Comparison of ENCODE assay signal across 14 cellular contexts in the genomic region with DNA sequence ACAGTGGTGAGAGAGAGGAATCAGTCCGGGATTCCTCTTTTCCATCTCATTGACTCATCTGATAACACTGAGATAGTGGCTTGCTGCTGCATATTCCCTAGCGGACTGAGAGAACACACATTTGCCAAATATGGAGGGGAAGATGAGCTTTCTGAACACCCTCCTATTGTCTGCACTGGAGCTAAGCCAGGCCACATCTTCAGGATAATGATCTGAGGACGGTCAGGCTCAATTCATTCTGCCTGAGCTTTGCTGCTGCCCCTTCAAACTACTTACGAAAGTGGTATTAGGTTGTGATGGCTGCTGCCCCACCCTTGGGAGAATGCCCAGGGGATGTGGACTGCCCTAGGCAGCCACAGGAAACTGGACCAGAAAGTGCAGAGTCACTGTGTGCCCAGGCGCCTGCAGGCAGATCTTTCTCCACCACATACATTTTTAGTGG. TPM values are rescaled to one million over a fixed set of nuclear protein-coding genes. Genes with fewer than 3 reads are reported as not detected.
DNase-seq lines count a peak whose midpoint lies in the region; ATAC-seq and TF ChIP-seq lines count a peak whose summit lies in the region.
"Had no signal": no experiment of that assay in that cellular context is flagged by ENCODE, and none has a peak within 500 bp of the region (broad histone marks: within the 10 kb centered on the region; RNA-seq: fewer than 3 reads in every experiment).

No MANE protein-coding gene starts in this region.

- H3K9me2 ChIP-seq in SK-N-SH, result no peaks in the 10 kb centered on the region

- POLR2A ChIA-PET in SK-N-SH (lab: Yijun Ruan, JAX), result no interaction called here
- POLR2A ChIA-PET in Caco-2 (lab: Charles Lee), result no interaction called here

- peaks cover 0 to 9% of the 10 kb centered on the region in 2 experiments; a peak in 1 of 4 replicates for H3K4me1 ChIP-seq in SK-N-SH (ENCODE audit: control insufficient read depth in 1 of 2, insufficient read depth in 2 of 2, low read depth in 1 of 2, low read length in 1 of 2)
- H3K4me1 ChIP-seq in gastroesophageal sphincter, result no peaks in the 10 kb centered on the region
- H3K4me1 ChIP-seq in psoas muscle, result peaks cover 3% of the 10 kb centered on the region
- H3K4me1 ChIP-seq in Caco-2, result peaks cover 4% of the 10 kb centered on the region; the same call in 1 of the 2 replicates

- H3K9ac ChIP-seq in SK-N-SH, result peak overlapping the region; percentile 34; the same call in 1 of the 2 replicates

- H3K27ac Mint-ChIP-seq in Caco-2 (ENCODE audit: unreplicated experiment), result no peak overlapping the region
- H3K27ac Mint-ChIP-seq: activated naive CD4-positive, alpha-beta T cell treated with anti-CD3 and anti-CD28 coated beads for 36 hours had no signal

- H3F3A ChIP-seq in SK-N-SH (replicated peaks; ENCODE audit: insufficient read depth), result peaks cover 10% of the 10 kb centered on the region

- ATAC-seq in gastroesophageal sphincter (peak; percentile 48), psoas muscle (no peak)

- no peaks in the 10 kb centered on the region for H3K4me1 Mint-ChIP-seq in Caco-2 (ENCODE audit: low read depth, unreplicated experiment)

- peak overlapping the region; percentile 30; the same call in 1 of the 2 replicates for H3K4me2 ChIP-seq in SK-N-SH

- H3K36me3 Mint-ChIP-seq in Caco-2 (ENCODE audit: insufficient read depth, unreplicated experiment), result no peaks in the 10 kb centered on the region

- no TSS peak for BruUV-seq in Caco-2 (replicated peaks; lab: Mats Ljungman, UMichigan)

- H3K27ac ChIP-seq in SK-N-SH (ENCODE audit: low read depth in 2 of 2, low read length in 1 of 2), result peak overlapping the region in 1 of 2 experiments; percentile 80; a peak in 2 of 4 replicates
- H3K27ac ChIP-seq in gastroesophageal sphincter, result no peak overlapping the region
- H3K27ac ChIP-seq in psoas muscle, result no peak overlapping the region
- H3K27ac ChIP-seq: neutrophil had no signal

- no peak for TF ChIP-seq RAD21 in SK-N-SH (IDR thresholded peaks at IDR 0.05; ENCODE audit: low read length)

- CTCF ChIA-PET in SK-N-SH (lab: Yijun Ruan, JAX), result interaction anchor here (0.9 kb wide), 1 partner anchor 42 kb away, joined by 3 read pairs; no protein-coding TSS in a partner anchor
- CTCF ChIA-PET in Caco-2 (lab: Charles Lee), result no interaction called here

- H2AFZ ChIP-seq in SK-N-SH (ENCODE audit: low read depth), result peak overlapping the region; percentile 78; the same call in 1 of the 2 replicates

- H3K27me3 ChIP-seq in SK-N-SH (ENCODE audit: insufficient read depth) (no peaks in the 10 kb centered on the region), gastroesophageal sphincter (no peaks in the 10 kb centered on the region), psoas muscle (ENCODE audit: insufficient read depth in 3 of 3, low read length in 2 of 3) (no peaks in the 10 kb centered on the region), Caco-2 (replicated peaks; ENCODE audit: control insufficient read depth, insufficient read depth, low read length) (no peaks in the 10 kb centered on the region)
- H3K27me3 ChIP-seq: neutrophil had no signal

- no peaks in the 10 kb centered on the region for H3K36me3 ChIP-seq in SK-N-SH (replicated peaks in 1 of 2; ENCODE audit: control insufficient read depth in 1 of 2, insufficient read depth in 2 of 2, low read length in 1 of 2)
- H3K36me3 ChIP-seq in gastroesophageal sphincter, result no peaks in the 10 kb centered on the region
- no peaks in the 10 kb centered on the region for H3K36me3 ChIP-seq in psoas muscle (ENCODE audit: insufficient read depth in 1 of 2, low read depth in 1 of 2)
- H3K36me3 ChIP-seq in Caco-2 (ENCODE audit: control insufficient read depth, insufficient read depth, low read length), result no peaks in the 10 kb centered on the region
- H3K36me3 ChIP-seq: neutrophil had no signal

- TF ChIP-seq EP300 in SK-N-SH (IDR thresholded peaks at IDR 0.05; ENCODE audit: borderline replicate concordance in 1 of 2, low read depth in 1 of 2, low read length in 1 of 2), result 0 out of 4 replicates have a peak, but pooled peaks of 1 of the 2 experiments have one; percentile 47
- no peak for TF ChIP-seq EP300 in gastroesophageal sphincter (IDR thresholded peaks at IDR 0.05)

- H3K4me3 ChIP-seq in SK-N-SH (ENCODE audit: low read depth in 2 of 2, low read length in 1 of 2) (no peak overlapping the region), gastroesophageal sphincter (no peak overlapping the region), psoas muscle (no peak overlapping the region), Caco-2 (ENCODE audit: low read depth, low read length) (no peak overlapping the region)

- no peak overlapping the region for H3K4me3 Mint-ChIP-seq in Caco-2 (ENCODE audit: unreplicated experiment)
- H3K4me3 Mint-ChIP-seq: activated naive CD4-positive, alpha-beta T cell treated with anti-CD3 and anti-CD28 coated beads for 36 hours had no signal

- no peaks in the 10 kb centered on the region for H3K79me2 ChIP-seq in SK-N-SH (ENCODE audit: insufficient read depth)

- TF ChIP-seq POLR2A in gastroesophageal sphincter (IDR thresholded peaks at IDR 0.05), result no peak

- no peaks in the 10 kb centered on the region for H3K9me3 Mint-ChIP-seq in Caco-2 (ENCODE audit: unreplicated experiment)

- intact Hi-C loops in psoas muscle (cut with DNase I) (no loop called here), Caco-2 (cut with micrococcal nuclease; ENCODE audit: unreplicated experiment) (no loop called here)

- DNase-seq in H4 (ENCODE audit: low spot score) (peak; percentile 64), SK-N-SH (no peak), psoas muscle (peak; percentile 30 to 47), DMS79 (lab: John Stamatoyannopoulos, UW) (no peak), 8988T (no peak), Caco-2 (no peak)
- DNase-seq in stimulated activated CD4-positive, alpha-beta T cell treated with anti-CD3 and anti-CD28 coated beads, Interleukin-2, amount 100 ng/mL, for 48 hours, result no peak
- DNase-seq: activated CD4-positive, alpha-beta T cell treated with anti-CD3 and anti-CD28 coated beads, Interleukin-2, amount 50 U/mL, for 4 hours; activated naive CD4-positive, alpha-beta T cell treated with anti-CD3 and anti-CD28 coated beads for 36 hours; DMS 273 treated with DMSO at 0.1 percent for 48 hours; effector memory CD4-positive, alpha-beta T cell; stimulated activated CD4-positive, alpha-beta T cell treated with anti-CD3 and anti-CD28 coated beads, Interleukin-4, amount 100 ng/mL, for 4 hours had no signal

- TF ChIP-seq CTCF in SK-N-SH (IDR thresholded peaks at IDR 0.05), result no peak
- TF ChIP-seq CTCF in gastroesophageal sphincter (IDR thresholded peaks at IDR 0.05), result no peak
- TF ChIP-seq CTCF in psoas muscle (IDR thresholded peaks at IDR 0.05), result no peak
- no peak for TF ChIP-seq CTCF in Caco-2 (IDR thresholded peaks at IDR 0.05; ENCODE audit: insufficient read depth in 1 of 2, low read depth in 1 of 2, low read length in 1 of 2, severe bottlenecking in 1 of 2, unreplicated experiment in 1 of 2)

- 25% methylated on average over 4 of the region's 5 CpGs for WGBS in SK-N-SH (ENCODE audit: low lambda C conversion rate)
- WGBS in gastroesophageal sphincter (ENCODE audit: low coverage in 1 of 2), 2 donors, result 69 to 72% methylated on average over 4 to 5 of the region's 5 CpGs
- WGBS in psoas muscle, 3 donors, result 71 to 82% (median 77%) methylated on average over 5 of the region's 5 CpGs

- H3K9me3 ChIP-seq in SK-N-SH, result no peaks in the 10 kb centered on the region
- H3K9me3 ChIP-seq in gastroesophageal sphincter, result peaks cover 0 to 6% (median 0%) of the 10 kb centered on the region in 3 donors
- no peaks in the 10 kb centered on the region for H3K9me3 ChIP-seq in psoas muscle
- no peaks in the 10 kb centered on the region for H3K9me3 ChIP-seq in Caco-2
- H3K9me3 ChIP-seq: neutrophil had no signal

- H3K27me3 Mint-ChIP-seq in Caco-2 (ENCODE audit: insufficient read depth, unreplicated experiment), result peaks cover 3% of the 10 kb centered on the region

- H4K20me1 ChIP-seq in SK-N-SH (ENCODE audit: insufficient read depth), result no peaks in the 10 kb centered on the region

TF ChIP-seq in SK-N-SH, 30 proteins besides CTCF, POLR2A, EP300 and RAD21:
- TF ChIP-seq JUND (IDR thresholded peaks at IDR 0.05), result peak; percentile 14; the same call in 1 of the 2 replicates
- peak; percentile 44; the same call in 1 of the 2 replicates for TF ChIP-seq TCF12 (IDR thresholded peaks at IDR 0.05)
- TF ChIP-seq NFIC (IDR thresholded peaks at IDR 0.05; ENCODE audit: borderline replicate concordance), result peak; percentile 85
- 0 out of 2 replicates have a peak, but pooled peaks have one; percentile 53 for TF ChIP-seq FOXM1 (IDR thresholded peaks at IDR 0.05; ENCODE audit: low read depth)
- TF ChIP-seq RXRA (IDR thresholded peaks at IDR 0.05; ENCODE audit: borderline replicate concordance, low read depth), result no peak; the same call in 1 of the 2 replicates
- TF ChIP-seq, protein P1, sequence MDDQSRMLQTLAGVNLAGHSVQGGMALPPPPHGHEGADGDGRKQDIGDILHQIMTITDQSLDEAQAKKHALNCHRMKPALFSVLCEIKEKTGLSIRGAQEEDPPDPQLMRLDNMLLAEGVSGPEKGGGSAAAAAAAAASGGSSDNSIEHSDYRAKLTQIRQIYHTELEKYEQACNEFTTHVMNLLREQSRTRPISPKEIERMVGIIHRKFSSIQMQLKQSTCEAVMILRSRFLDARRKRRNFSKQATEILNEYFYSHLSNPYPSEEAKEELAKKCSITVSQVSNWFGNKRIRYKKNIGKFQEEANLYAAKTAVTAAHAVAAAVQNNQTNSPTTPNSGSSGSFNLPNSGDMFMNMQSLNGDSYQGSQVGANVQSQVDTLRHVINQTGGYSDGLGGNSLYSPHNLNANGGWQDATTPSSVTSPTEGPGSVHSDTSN (IDR thresholded peaks at IDR 0.05), result peak; percentile 47

RNA-seq across cellular contexts. Expression of a gene that starts 39.4 kb away (rescaled TPM):
- total RNA-seq in H4 (2014; rRNA removed; shearing (Covaris generic)), result 1.7 and 2.3 TPM in 2 replicates
- 1.9 and 2.2 TPM in 2 replicates for polyA plus RNA-seq in SK-N-SH (2012; rRNA removed)
- polyA plus RNA-seq in SK-N-SH (2012; cell fraction: cytosol; rRNA removed), result 1.8 and 2.1 TPM in 2 replicates
- polyA plus RNA-seq in SK-N-SH (2012; cell fraction: nucleus; rRNA removed), result 2.7 and 3.0 TPM in 2 replicates
- 10 to 100 TPM in 1 of 4 donors, 1 to 10 TPM in 3; 2.9 to 23.6 (median 5.2) TPM for total RNA-seq in gastroesophageal sphincter
- 1 to 10 TPM; 2.7 to 4.6 (median 4.3) TPM for total RNA-seq in psoas muscle
- polyA plus RNA-seq in psoas muscle, result 1 to 10 TPM; 1.9 to 2.3 (median 2.0) TPM
- total RNA-seq in Caco-2 (2022), result not detected in 2 replicates

Comparison
In these comparisons a context has a peak if more than half of its experiments do, and no peak if none do; other contexts are left out.
1. DNase-seq: peak in H4 (single experiment) and psoas muscle (2 of 2); none in SK-N-SH (single experiment), DMS79 (single experiment), 8988T (single experiment), stimulated activated CD4-positive, alpha-beta T cell treated with anti-CD3 and anti-CD28 coated beads, Interleukin-2, amount 100 ng/mL, for 48 hours (0 of 2) and Caco-2 (0 of 2).